31 cellular contexts compared by ENCODE assay signal in the genomic region with DNA sequence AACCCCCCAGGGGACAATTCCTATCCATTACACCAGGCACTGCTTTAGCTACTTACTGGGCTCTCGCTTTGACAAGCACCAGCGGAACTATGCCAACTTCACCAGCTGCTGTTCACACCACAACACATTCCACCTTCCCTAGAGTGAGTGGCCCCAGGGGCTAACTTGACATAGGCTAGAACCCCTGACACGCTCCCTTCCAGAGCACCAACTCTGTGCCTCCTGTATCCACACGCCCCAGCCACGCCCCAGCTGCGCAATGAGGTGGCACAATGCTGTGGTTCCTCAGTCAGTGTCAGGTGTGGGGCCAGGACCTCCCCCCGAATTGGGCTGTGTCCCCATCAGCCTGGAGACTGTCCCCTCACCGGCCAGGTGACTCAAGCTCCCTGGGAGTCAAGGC. TPM values are rescaled to one million over a fixed set of nuclear protein-coding genes. Genes with fewer than 3 reads are reported as not detected.
DNase-seq lines count a peak whose midpoint lies in the region; ATAC-seq, FAIRE-seq and TF ChIP-seq lines count a peak whose summit lies in the region.
"Had no signal": no experiment of that assay in that cellular context is flagged by ENCODE, and none has a peak within 500 bp of the region (broad histone marks: within the 10 kb centered on the region; RNA-seq: fewer than 3 reads in every experiment).

No MANE protein-coding gene starts in this region.

- peak overlapping the region; percentile 3 to 54 (median 32); a peak in 17 of 22 replicates for H3K4me2 ChIP-seq in BLaER1 treated with 17β-estradiol and CSF1 and Interleukin-3, amounts not matched to agents 10 nM and 100 nM
- H3K4me2 ChIP-seq in IMR-90 (ENCODE audit: low read depth, low read length) (no peak overlapping the region), keratinocyte (ENCODE audit: control insufficient read depth, extremely low read depth, insufficient read depth, low read depth, low read length) (no peak overlapping the region)
- H3K4me2 ChIP-seq: SK-N-SH had no signal

- H3K18ac ChIP-seq in IMR-90 (ENCODE audit: low read depth, low read length) = no peak overlapping the region

- POLR2A ChIA-PET in IMR-90 (lab: Charles Lee; ENCODE audit: unreplicated experiment) = no interaction called here

- H3K14ac ChIP-seq in IMR-90 (replicated peaks; ENCODE audit: low read depth, low read length) = no peak overlapping the region

- no peak overlapping the region for H4K91ac ChIP-seq in IMR-90 (ENCODE audit: insufficient read depth, low read depth, low read length)

- ATAC-seq in IMR-90 (ENCODE audit: low read depth) (no peak), HG03442 (IDR thresholded peaks at IDR 0.05; ENCODE audit: unreplicated experiment) (no peak)
- ATAC-seq: activated T-cell treated with anti-CD3 and anti-CD28 coated beads, Interleukin-2, amount 50 U/mL, for 4 hours; body of pancreas; stimulated activated naive B cell treated with anti-CD40 and anti-IgM and Interleukin-4, amounts not matched to agents 10 μg/mL and 1 μg/mL and 100 μg/mL, for 72 hours had no signal

- FAIRE-seq in keratinocyte (lab: Jason Lieb, UNC) = peak; percentile 79
- FAIRE-seq: GM19239, small intestine had no signal

- DNase-seq in IMR-90 = no peak
- DNase-seq in fibroblast of the aortic adventitia (ENCODE audit: low read depth) = peak; percentile 45
- peak; percentile 70 for DNase-seq in keratinocyte (ENCODE audit: low read depth, low spot score)
- no peak for DNase-seq in NCI-H1436 (lab: John Stamatoyannopoulos, UW)
- DNase-seq in transverse colon = no peak
- DNase-seq in NCI-H187 treated with DMSO at 0.1 percent for 48 hours (lab: John Stamatoyannopoulos, UW) = no peak
- DNase-seq: activated CD4-positive, alpha-beta T cell treated with anti-CD3 and anti-CD28 coated beads for 4 hours; activated naive CD4-positive, alpha-beta T cell; activated T-cell treated with anti-CD3 and anti-CD28 coated beads, Interleukin-2, amount 50 U/mL, for 4 hours; C1 segment of cervical spinal cord; Calu3; effector memory CD4-positive, alpha-beta T cell; HFFc6; KG1; mammary epithelial cell; NCI-H146; NCI-H226; NCI-H748 treated with DMSO at 0.1 percent for 48 hours; SK-N-SH; small intestine; stimulated activated naive B cell treated with anti-CD40 and anti-IgM and Interleukin-4, amounts not matched to agents 10 μg/mL and 1 μg/mL and 100 μg/mL, for 72 hours; T-helper 2 cell had no signal

- H3K27ac ChIP-seq in BLaER1 treated with 17β-estradiol and CSF1 and Interleukin-3, amounts not matched to agents 10 nM and 100 nM = peak overlapping the region in 1 of 11 experiments; percentile 26; a peak in 1 of 22 replicates
- H3K27ac ChIP-seq in IMR-90 (ENCODE audit: insufficient read depth, low read length) (no peak overlapping the region), keratinocyte (ENCODE audit: control insufficient read depth, insufficient read depth, low read length) (no peak overlapping the region), transverse colon (no peak overlapping the region)
- H3K27ac ChIP-seq: body of pancreas, esophagus muscularis mucosa, prostate gland, RWPE1 had no signal

- H3K9me1 ChIP-seq in IMR-90 (ENCODE audit: insufficient read depth, low read length) (peaks cover 9% of the 10 kb centered on the region), keratinocyte (ENCODE audit: control insufficient read depth, extremely low read depth, insufficient read depth, low read length) (no peaks in the 10 kb centered on the region)

- TF ChIP-seq CTCF in IMR-90 (conservative IDR thresholded peaks at IDR 0.05; ENCODE audit: low read depth, low read length) = no peak
- no peak for TF ChIP-seq CTCF in fibroblast of the aortic adventitia (IDR thresholded peaks at IDR 0.05; ENCODE audit: insufficient read depth, low read length)
- no peak for TF ChIP-seq CTCF in keratinocyte (optimal IDR thresholded peaks at IDR 0.05 in 1 of 3, IDR thresholded peaks at IDR 0.05 in 1 of 3, conservative IDR thresholded peaks at IDR 0.05 in 1 of 3; ENCODE audit: extremely low read depth in 1 of 3, insufficient read depth in 2 of 3, low read length in 3 of 3)
- TF ChIP-seq CTCF in transverse colon (IDR thresholded peaks at IDR 0.05) = no peak

- no peaks in the 10 kb centered on the region for H3K79me2 ChIP-seq in keratinocyte (ENCODE audit: control insufficient read depth, insufficient read depth, low read length)

- TF ChIP-seq EP300 in transverse colon (IDR thresholded peaks at IDR 0.05; ENCODE audit: low read depth) = no peak

- H2BK20ac ChIP-seq in IMR-90 (ENCODE audit: low read depth, low read length) = no peak overlapping the region

- no peak overlapping the region for H2BK120ac ChIP-seq in IMR-90 (ENCODE audit: low read depth, low read length)

- in situ Hi-C loops in IMR-90 (cut with MboI; ENCODE audit: low sequenced_read_pairs) (no loop called here), transverse colon (cut with MboI; ENCODE audit: low pct_ligation_motif_present in 1 of 4, low pct_unique_long_range_greater_than_20kb in 1 of 4, low sequenced_read_pairs in 3 of 4) (no loop called here)

- H3K23ac ChIP-seq in IMR-90 (ENCODE audit: low read depth, low read length) = no peak overlapping the region

- dilution Hi-C loops in IMR-90 (cut with HindIII; ENCODE audit: low sequenced_read_pairs, unreplicated experiment) = no loop called here
- dilution Hi-C loops in keratinocyte (cut with MboI; ENCODE audit: extremely low pct_ligation_motif_present, low sequenced_read_pairs) = no loop called here

- no peak for TF ChIP-seq RAD21 in IMR-90 (IDR thresholded peaks at IDR 0.05; ENCODE audit: low read length)

- no peak overlapping the region for H4K5ac ChIP-seq in IMR-90 (ENCODE audit: low read depth, low read length)

- peak overlapping the region; percentile 26 for H2AFZ ChIP-seq in IMR-90 (replicated peaks; ENCODE audit: low read length, poor library complexity)
- no peak overlapping the region for H2AFZ ChIP-seq in keratinocyte (ENCODE audit: control insufficient read depth, low read length)

- peak overlapping the region; percentile 14 for H2AK9ac ChIP-seq in IMR-90 (replicated peaks; ENCODE audit: low read depth, low read length, poor library complexity)

- no peak overlapping the region for H2BK5ac ChIP-seq in IMR-90 (ENCODE audit: low read depth, low read length, poor library complexity, severe bottlenecking)

- no peaks in the 10 kb centered on the region for H4K20me1 ChIP-seq in BLaER1 treated with 17β-estradiol and CSF1 and Interleukin-3, amounts not matched to agents 10 nM and 100 nM
- no peaks in the 10 kb centered on the region for H4K20me1 ChIP-seq in IMR-90 (ENCODE audit: insufficient read depth, low read length)
- H4K20me1 ChIP-seq in keratinocyte (ENCODE audit: control insufficient read depth, extremely low read depth, insufficient read depth, low read length) = no peaks in the 10 kb centered on the region

- no peaks in the 10 kb centered on the region for H3K27me3 ChIP-seq in BLaER1 treated with 17β-estradiol and CSF1 and Interleukin-3, amounts not matched to agents 10 nM and 100 nM
- H3K27me3 ChIP-seq in IMR-90 (ENCODE audit: control insufficient read depth, insufficient read depth, low read length) = peaks cover 8% of the 10 kb centered on the region; the same call in 1 of the 2 replicates
- no peaks in the 10 kb centered on the region for H3K27me3 ChIP-seq in keratinocyte (ENCODE audit: control insufficient read depth, extremely low read depth, insufficient read depth, low read length)
- no peaks in the 10 kb centered on the region for H3K27me3 ChIP-seq in transverse colon
- H3K27me3 ChIP-seq: body of pancreas, esophagus muscularis mucosa had no signal

- H3K36me3 ChIP-seq in BLaER1 treated with 17β-estradiol and CSF1 and Interleukin-3, amounts not matched to agents 10 nM and 100 nM = no peaks in the 10 kb centered on the region
- H3K36me3 ChIP-seq in IMR-90 (ENCODE audit: control insufficient read depth, insufficient read depth, low read length) (no peaks in the 10 kb centered on the region), keratinocyte (ENCODE audit: control insufficient read depth in 2 of 2, extremely low read depth in 1 of 2, insufficient read depth in 2 of 2, low read length in 2 of 2) (no peaks in the 10 kb centered on the region), transverse colon (no peaks in the 10 kb centered on the region)
- H3K36me3 ChIP-seq: esophagus muscularis mucosa, prostate gland had no signal

- no peaks in the 10 kb centered on the region for H3K79me1 ChIP-seq in IMR-90 (ENCODE audit: low read depth in 1 of 2, low read length in 2 of 2)

- no peak overlapping the region for H4K8ac ChIP-seq in IMR-90 (ENCODE audit: low read depth in 2 of 2, low read length in 2 of 2)

- CTCF ChIA-PET in IMR-90 (lab: Yijun Ruan, JAX) = no interaction called here

- peaks cover 24 to 45% (median 36%) of the 10 kb centered on the region in 10 experiments for H3K4me1 ChIP-seq in BLaER1 treated with 17β-estradiol and CSF1 and Interleukin-3, amounts not matched to agents 10 nM and 100 nM
- H3K4me1 ChIP-seq in IMR-90 (ENCODE audit: control insufficient read depth, insufficient read depth, low read length) (peaks cover 4% of the 10 kb centered on the region), keratinocyte (ENCODE audit: control insufficient read depth, extremely low read depth, insufficient read depth, low read length) (peaks cover 24% of the 10 kb centered on the region), transverse colon (peaks cover 0 to 10% (median 3%) of the 10 kb centered on the region in 4 donors)
- H3K4me1 ChIP-seq: prostate gland had no signal

- H3K56ac ChIP-seq in IMR-90 (ENCODE audit: extremely low read depth, insufficient read depth, low read length) = no peak overlapping the region

- no peaks in the 10 kb centered on the region for H3K9me3 ChIP-seq in BLaER1 treated with 17β-estradiol and CSF1 and Interleukin-3, amounts not matched to agents 10 nM and 100 nM (replicated peaks in 1 of 11)
- H3K9me3 ChIP-seq in IMR-90 (ENCODE audit: control insufficient read depth, insufficient read depth, low read length) (no peaks in the 10 kb centered on the region), keratinocyte (ENCODE audit: control insufficient read depth, low read depth, low read length) (no peaks in the 10 kb centered on the region), transverse colon (no peaks in the 10 kb centered on the region)
- H3K9me3 ChIP-seq: body of pancreas, esophagus muscularis mucosa, prostate gland, SK-N-SH had no signal

- H3K4me3 ChIP-seq in BLaER1 treated with 17β-estradiol and CSF1 and Interleukin-3, amounts not matched to agents 10 nM and 100 nM = no peak overlapping the region
- H3K4me3 ChIP-seq in IMR-90 (ENCODE audit: insufficient read depth, low read depth, low read length) (no peak overlapping the region), fibroblast of the aortic adventitia (ENCODE audit: low read depth, low read length) (no peak overlapping the region), keratinocyte (ENCODE audit: control insufficient read depth in 2 of 3, extremely low read depth in 1 of 3, insufficient read depth in 2 of 3, low read depth in 1 of 3, low read length in 3 of 3) (no peak overlapping the region), transverse colon (no peak overlapping the region)
- H3K4me3 ChIP-seq: body of pancreas, esophagus muscularis mucosa, prostate gland had no signal

- no TSS peak for BruUV-seq in IMR-90 (replicated peaks; lab: Mats Ljungman, UMichigan)

- WGBS in IMR-90 (ENCODE audit: extremely low coverage in 2 of 2, insufficient read length in 1 of 2), 2 experiments = 33% methylated on average over 1 of the region's 8 CpGs; no CpG with 5 or more reads in 1 of the 2 experiments
- 83% methylated on average over 8 of the region's 8 CpGs; no CpG with 5 or more reads in 1 of the 2 donors for WGBS in transverse colon (ENCODE audit: low coverage in 1 of 2), 2 donors

- no peak overlapping the region for H2BK15ac ChIP-seq in IMR-90 (ENCODE audit: low read depth, low read length)

- H2AK5ac ChIP-seq in IMR-90 (ENCODE audit: low read depth, low read length) = no peak overlapping the region

- peak overlapping the region in 2 of 11 experiments; percentile 13 to 39; a peak in 3 of 22 replicates for H3K9ac ChIP-seq in BLaER1 treated with 17β-estradiol and CSF1 and Interleukin-3, amounts not matched to agents 10 nM and 100 nM
- no peak overlapping the region for H3K9ac ChIP-seq in IMR-90 (ENCODE audit: low read depth, low read length)
- no peak overlapping the region for H3K9ac ChIP-seq in keratinocyte (ENCODE audit: control insufficient read depth, extremely low read depth, insufficient read depth, low read length)
- H3K9ac ChIP-seq: SK-N-SH had no signal

- intact Hi-C loops in IMR-90 (cut with micrococcal nuclease) (no loop called here), transverse colon (cut with DNase I; ENCODE audit: low total_unique reads) (no loop called here)

- TF ChIP-seq POLR2A in IMR-90 (IDR thresholded peaks at IDR 0.05; ENCODE audit: low read depth, low read length) (no peak), transverse colon (IDR thresholded peaks at IDR 0.05) (no peak)

- no peak overlapping the region for H3K4ac ChIP-seq in IMR-90 (ENCODE audit: low read depth, low read length)

RNA-seq across cellular contexts. Expression of a gene that starts 11.7 kb away (rescaled TPM):
- total RNA-seq in IMR-90 (2012; rRNA removed) = not detected in 2 replicates
- polyA plus RNA-seq in IMR-90 (2012; rRNA removed) = not detected in 2 replicates
- not detected in 2 replicates for polyA plus RNA-seq in IMR-90 (2012; cell fraction: cytosol; rRNA removed)
- polyA plus RNA-seq in IMR-90 (2012; cell fraction: nucleus; rRNA removed; ENCODE audit: low replicate concordance) = 0.08 TPM in 1 of 2 replicates, not detected in the other
- 0.18 TPM in 1 of 2 replicates, not detected in the other for total RNA-seq in fibroblast of the aortic adventitia (ENCODE audit: low replicate concordance)
- polyA plus RNA-seq in keratinocyte = 0.04 to 0.17 TPM in 2 of 3 replicates, not detected in the other
- polyA plus RNA-seq in keratinocyte (2011; ENCODE audit: low read depth) = 0.24 TPM
- polyA plus RNA-seq in keratinocyte (2011; cell fraction: cytosol; rRNA removed) = 0.04 and 0.06 TPM in 2 replicates
- polyA plus RNA-seq in keratinocyte (2011; cell fraction: nucleus; rRNA removed) = not detected in 2 replicates
- polyA plus RNA-seq in keratinocyte (2012; ENCODE audit: low replicate concordance) = 0.06 TPM in 1 of 2 replicates, not detected in the other
- not detected in 3 replicates for polyA minus RNA-seq in keratinocyte
- not detected for polyA minus RNA-seq in keratinocyte (2011; cell fraction: cytosol; rRNA and poly(A)+ RNA removed)
- not detected in 2 replicates for polyA minus RNA-seq in keratinocyte (2011; cell fraction: nucleus; rRNA and poly(A)+ RNA removed)
- total RNA-seq in transverse colon = 1 to 10 TPM; 2.2 to 8.8 (median 5.8) TPM
- total RNA-seq: Calu3, HFFc6, HT1080, kidney epithelial cell had no signal
- polyA plus RNA-seq: SK-N-SH had no signal

RNA-seq across cellular contexts. Expression of a gene that starts 25.3 kb away (rescaled TPM):
- total RNA-seq in IMR-90 (2012; rRNA removed) (6.7 and 7.3 TPM in 2 replicates), fibroblast of the aortic adventitia (ENCODE audit: low replicate concordance) (64.7 and 194 TPM in 2 replicates), transverse colon (10 to 100 TPM in 2 of 4 donors, 1 to 10 TPM in 2; 1.2 to 28.1 (median 14.2) TPM)
- polyA plus RNA-seq in IMR-90 (2012; rRNA removed) (16.8 and 17.2 TPM in 2 replicates), keratinocyte (408 to 1,278 TPM (median 618 TPM) in 3 replicates)
- polyA plus RNA-seq in IMR-90 (2012; cell fraction: cytosol; rRNA removed) = 31.2 and 35.3 TPM in 2 replicates
- polyA plus RNA-seq in IMR-90 (2012; cell fraction: nucleus; rRNA removed; ENCODE audit: low replicate concordance) = 5.7 and 7.7 TPM in 2 replicates
- polyA plus RNA-seq in keratinocyte (2011; ENCODE audit: low read depth) = 24.6 TPM
- 305 and 602 TPM in 2 replicates for polyA plus RNA-seq in keratinocyte (2011; cell fraction: cytosol; rRNA removed)
- 580 and 676 TPM in 2 replicates for polyA plus RNA-seq in keratinocyte (2011; cell fraction: nucleus; rRNA removed)
- polyA plus RNA-seq in keratinocyte (2012; ENCODE audit: low replicate concordance) = 51.1 and 1,172 TPM in 2 replicates
- polyA minus RNA-seq in keratinocyte = 109 to 241 TPM (median 185 TPM) in 3 replicates
- 581 TPM for polyA minus RNA-seq in keratinocyte (2011; cell fraction: cytosol; rRNA and poly(A)+ RNA removed)
- polyA minus RNA-seq in keratinocyte (2011; cell fraction: nucleus; rRNA and poly(A)+ RNA removed) = 248 and 253 TPM in 2 replicates

RNA-seq across cellular contexts. Expression of a gene that starts 42.7 kb away (rescaled TPM):
- 1.7 and 2.0 TPM in 2 replicates for total RNA-seq in IMR-90 (2012; rRNA removed)
- 11.6 and 16.1 TPM in 2 replicates for polyA plus RNA-seq in IMR-90 (2012; rRNA removed)
- polyA plus RNA-seq in IMR-90 (2012; cell fraction: cytosol; rRNA removed) = 4.9 and 11.5 TPM in 2 replicates
- 25.9 and 46.8 TPM in 2 replicates for polyA plus RNA-seq in IMR-90 (2012; cell fraction: nucleus; rRNA removed; ENCODE audit: low replicate concordance)
- 14.6 and 19.1 TPM in 2 replicates for total RNA-seq in fibroblast of the aortic adventitia (ENCODE audit: low replicate concordance)
- polyA plus RNA-seq in keratinocyte = 3.9 to 4.2 TPM (median 4.1 TPM) in 3 replicates
- 7.2 TPM for polyA plus RNA-seq in keratinocyte (2011; ENCODE audit: low read depth)
- 3.6 and 5.3 TPM in 2 replicates for polyA plus RNA-seq in keratinocyte (2011; cell fraction: cytosol; rRNA removed)
- polyA plus RNA-seq in keratinocyte (2011; cell fraction: nucleus; rRNA removed) = 24.5 and 32.9 TPM in 2 replicates
- 13.6 and 18.7 TPM in 2 replicates for polyA plus RNA-seq in keratinocyte (2012; ENCODE audit: low replicate concordance)
- polyA minus RNA-seq in keratinocyte = 7.9 to 15.7 TPM (median 10.4 TPM) in 3 replicates
- polyA minus RNA-seq in keratinocyte (2011; cell fraction: cytosol; rRNA and poly(A)+ RNA removed) = 8.8 TPM
- polyA minus RNA-seq in keratinocyte (2011; cell fraction: nucleus; rRNA and poly(A)+ RNA removed) = 19.1 and 26.2 TPM in 2 replicates
- 10 to 100 TPM; 11.7 to 34.4 (median 21.3) TPM for total RNA-seq in transverse colon

Comparison
In these comparisons a context has a peak if more than half of its experiments do, and no peak if none do; other contexts are left out.
1. H3K4me2 ChIP-seq: peak in BLaER1 treated with 17β-estradiol and CSF1 and Interleukin-3, amounts not matched to agents 10 nM and 100 nM (11 of 11); none in IMR-90 (single experiment) and keratinocyte (single experiment).
2. DNase-seq: peak in fibroblast of the aortic adventitia (single experiment) and keratinocyte (single experiment); none in IMR-90 (single experiment), NCI-H1436 (single experiment), transverse colon (single experiment) and NCI-H187 treated with DMSO at 0.1 percent for 48 hours (single experiment).